Comparison of ENCODE assay signal across 8 cellular contexts in genomic region chr15:80251505-80252280, GRCh38. TPM values are rescaled to one million over a fixed set of nuclear protein-coding genes. Genes with fewer than 3 reads are reported as not detected.
DNase-seq lines count a peak whose midpoint lies in the region; ATAC-seq, FAIRE-seq and TF ChIP-seq lines count a peak whose summit lies in the region.

Gene CTXND1 (minus strand): TSS chr15:80252213. CDS start chr15:80201949, 50,264 bp downstream.

- no peaks in the 10 kb centered on the region for H4K20me1 ChIP-seq in endothelial cell of umbilical vein (replicated peaks; ENCODE audit: control insufficient read depth, extremely low read depth, insufficient read depth, low read length)

- H2AFZ ChIP-seq in ACC112 (ENCODE audit: low read length, unreplicated experiment) (no peak within 1 kb of the TSS), endothelial cell of umbilical vein (ENCODE audit: low read depth, low read length) (peak within 1 kb of the TSS; percentile 29)

- FAIRE-seq in endothelial cell of umbilical vein (lab: Jason Lieb, UNC) = no peak

- TF ChIP-seq POLR2A in endothelial cell of umbilical vein (IDR thresholded peaks at IDR 0.05; ENCODE audit: low read depth, low read length) = no peak

- CTCF ChIA-PET in endothelial cell of umbilical vein (lab: Charles Lee) = no interaction called here

- H3K4me3 Mint-ChIP-seq in natural killer cell = peak within 1 kb of the TSS; percentile 52

- H3K9ac ChIP-seq in endothelial cell of umbilical vein (replicated peaks; ENCODE audit: extremely low read depth, insufficient read depth, low read length) = no peak within 1 kb of the TSS

- H3K27me3 ChIP-seq in ACC112 (ENCODE audit: insufficient read depth, low read length) (peaks cover 96% of the 10 kb centered on the region), endothelial cell of umbilical vein (ENCODE audit: control insufficient read depth in 2 of 2, insufficient read depth in 2 of 2, low read length in 2 of 2) (peaks cover 32 to 50% of the 10 kb centered on the region in 2 experiments)

- H3K4me1 ChIP-seq in ACC112 (ENCODE audit: control insufficient read depth, insufficient read depth, low read length, unreplicated experiment) (peaks cover 5% of the 10 kb centered on the region), endothelial cell of umbilical vein (ENCODE audit: control insufficient read depth, extremely low read depth, insufficient read depth, low read length) (no peaks in the 10 kb centered on the region)

- H3K79me2 ChIP-seq in ACC112 (ENCODE audit: control insufficient read depth, insufficient read depth, low read length, unreplicated experiment) (no peaks in the 10 kb centered on the region), endothelial cell of umbilical vein (ENCODE audit: control insufficient read depth, insufficient read depth, low read length) (no peaks in the 10 kb centered on the region)

- no peaks in the 10 kb centered on the region for H3K36me3 Mint-ChIP-seq in natural killer cell

- DNase-seq in HuH-7.5 (ENCODE audit: low spot score) (peak; percentile 72), endothelial cell of umbilical vein (ENCODE audit: low read depth, low spot score) (no peak), natural killer cell (no peak), T-helper 9 cell (no peak), DMS153 (lab: John Stamatoyannopoulos, UW) (no peak)
- no peak for DNase-seq in stimulated activated CD8-positive, alpha-beta memory T cell treated with anti-CD3 and anti-CD28 coated beads, Interleukin-4, amount 100 ng/mL, for 48 hours

- no peaks in the 10 kb centered on the region for H3K9me3 Mint-ChIP-seq in natural killer cell

- ATAC-seq in natural killer cell = peak in 1 of 3 donors; percentile 13
- ATAC-seq in GM19463 (IDR thresholded peaks at IDR 0.05; ENCODE audit: unreplicated experiment) = no peak

- H3K4me1 Mint-ChIP-seq in natural killer cell = no peaks in the 10 kb centered on the region

- no TSS peak for BruUV-seq in endothelial cell of umbilical vein (replicated peaks; lab: Mats Ljungman, UMichigan)

- POLR2A ChIA-PET in endothelial cell of umbilical vein (lab: Charles Lee) = no interaction called here

- TF ChIP-seq CTCF in endothelial cell of umbilical vein (IDR thresholded peaks at IDR 0.05; ENCODE audit: extremely low read depth in 1 of 2, insufficient read depth in 1 of 2, low read depth in 1 of 2, low read length in 2 of 2) (no peak), natural killer cell (IDR thresholded peaks at IDR 0.05) (no peak)

- H3K36me3 ChIP-seq in ACC112 (ENCODE audit: insufficient read depth, low read length) (no peaks in the 10 kb centered on the region), endothelial cell of umbilical vein (ENCODE audit: control insufficient read depth in 2 of 2, extremely low read depth in 1 of 2, insufficient read depth in 2 of 2, low read length in 2 of 2) (no peaks in the 10 kb centered on the region)

- intact Hi-C loops in endothelial cell of umbilical vein (cut with micrococcal nuclease) (no loop called here), natural killer cell (cut with micrococcal nuclease) (no loop called here)

- peaks cover 52 to 75% of the 10 kb centered on the region in 2 donors for H3K27me3 Mint-ChIP-seq in natural killer cell (ENCODE audit: low read depth in 2 of 2)

- H3K4me2 ChIP-seq in endothelial cell of umbilical vein (ENCODE audit: insufficient read depth, low read length) = peak within 1 kb of the TSS; percentile 2

- no peak within 1 kb of the TSS for H3K27ac ChIP-seq in ACC112 (ENCODE audit: low read depth, low read length)
- no peak within 1 kb of the TSS for H3K27ac ChIP-seq in endothelial cell of umbilical vein (ENCODE audit: insufficient read depth, low read depth, low read length)

- no peaks in the 10 kb centered on the region for H3K9me3 ChIP-seq in endothelial cell of umbilical vein (replicated peaks; ENCODE audit: control insufficient read depth, insufficient read depth, low read length)

- H3K4me3 ChIP-seq in ACC112 (ENCODE audit: low read depth, low read length) (peak within 1 kb of the TSS; percentile 50; the same call in 1 of the 2 replicates), endothelial cell of umbilical vein (replicated peaks in 1 of 3; ENCODE audit: insufficient read depth in 1 of 3, low read depth in 1 of 3, low read length in 3 of 3) (peak within 1 kb of the TSS in 1 of 3 experiments; percentile 1)

- no peaks in the 10 kb centered on the region for H3K9me1 ChIP-seq in endothelial cell of umbilical vein (replicated peaks; ENCODE audit: control insufficient read depth, extremely low read depth, insufficient read depth, low read length)

- dilution Hi-C loops in endothelial cell of umbilical vein (cut with MboI; ENCODE audit: extremely low pct_ligation_motif_present, low sequenced_read_pairs) = no loop called here

- no peak within 1 kb of the TSS for H3K27ac Mint-ChIP-seq in natural killer cell

TF ChIP-seq in endothelial cell of umbilical vein, 7 proteins besides CTCF, POLR2A, EP300 and RAD21:
- TF ChIP-seq EZH2 (IDR thresholded peaks at IDR 0.05; ENCODE audit: borderline replicate concordance, low read depth, low read length, severe bottlenecking) (peak; percentile 93), MAX (IDR thresholded peaks at IDR 0.05; ENCODE audit: insufficient read depth, insufficient read length) (no peak)
TF ChIP-seq in endothelial cell of umbilical vein: peak in this region for 1.

RNA-seq across cellular contexts. Expression of gene CTXND1, which starts in this region (rescaled TPM):
- total RNA-seq in endothelial cell of umbilical vein (not detected in 2 replicates), natural killer cell (not detected)
- polyA plus RNA-seq in endothelial cell of umbilical vein = not detected in 2 replicates
- polyA plus RNA-seq in endothelial cell of umbilical vein (2011; cell fraction: cytosol; rRNA removed) = not detected in 2 replicates
- polyA plus RNA-seq in endothelial cell of umbilical vein (2011; cell fraction: nucleus; rRNA removed) = not detected in 2 replicates
- polyA plus RNA-seq in endothelial cell of umbilical vein (2012) = not detected in 2 replicates
- not detected in 2 replicates for polyA minus RNA-seq in endothelial cell of umbilical vein
- not detected for polyA minus RNA-seq in endothelial cell of umbilical vein (2011; cell fraction: cytosol; rRNA and poly(A)+ RNA removed)
- not detected in 2 replicates for polyA minus RNA-seq in endothelial cell of umbilical vein (2011; cell fraction: nucleus; rRNA and poly(A)+ RNA removed)
